24 cellular contexts compared by ENCODE assay signal in genomic region chr22:38086001-38086845, GRCh38. TPM values are rescaled to one million over a fixed set of nuclear protein-coding genes. Genes with fewer than 3 reads are reported as not detected.
"Had no signal": no experiment of that assay in that cellular context is flagged by ENCODE, and none has a peak within 500 bp of the region (broad histone marks: within the 10 kb centered on the region; RNA-seq: fewer than 3 reads in every experiment).

No MANE protein-coding gene starts in this region.

- H3K9me3 ChIP-seq: tibial nerve had no signal

- H3K27ac ChIP-seq: tibial nerve had no signal

- H3K27ac Mint-ChIP-seq: activated CD4-positive, alpha-beta T cell treated with anti-CD3 and anti-CD28 coated beads, Interleukin-2, amount 10 ng/mL, durations not matched to agents 24 days and 14 days; activated CD8-positive, alpha-beta T cell treated with anti-CD3 and anti-CD28 coated beads for 36 hours; activated naive CD8-positive, alpha-beta T cell treated with anti-CD3 and anti-CD28 coated beads for 36 hours; activated T-helper 17 cell treated with anti-CD3 and anti-CD28 coated beads, Interleukin-2, amount 50 U/mL, for 72 hours; naive thymus-derived CD8-positive, alpha-beta T cell; stimulated activated naive CD8-positive, alpha-beta T cell treated with anti-CD3 and anti-CD28 coated beads, Interleukin-15, Interleukin-2, amounts not matched to agents 100 ng/mL and 50 ng/mL, for 24 hours; T-cell had no signal

- DNase-seq: activated CD4-positive, alpha-beta T cell treated with anti-CD3 and anti-CD28 coated beads, Interleukin-2, amount 10 ng/mL, durations not matched to agents 24 days and 14 days; activated CD8-positive, alpha-beta T cell treated with anti-CD3 and anti-CD28 coated beads for 36 hours; activated naive CD4-positive, alpha-beta T cell; activated naive CD8-positive, alpha-beta T cell treated with anti-CD3 and anti-CD28 coated beads for 36 hours; activated T-cell treated with anti-CD3 and anti-CD28 coated beads, Interleukin-2, amount 50 U/mL, for 1 hour; amygdala; caudate nucleus; foreskin melanocyte; hypothalamus; kidney glomerular epithelial cell; left ventricle myocardium superior; mesendoderm; naive thymus-derived CD8-positive, alpha-beta T cell; nucleus accumbens; retina; stimulated activated CD4-positive, alpha-beta T cell treated with anti-CD3 and anti-CD28 coated beads, Interleukin-2, amount 100 ng/mL, for 24 hours; T-cell; T-helper 9 cell had no signal

- ATAC-seq: activated CD8-positive, alpha-beta T cell treated with anti-CD3 and anti-CD28 coated beads for 36 hours; activated T-helper 17 cell treated with anti-CD3 and anti-CD28 coated beads, Interleukin-2, amount 50 U/mL, for 72 hours; left ventricle myocardium superior; naive thymus-derived CD8-positive, alpha-beta T cell; T-cell had no signal

- H3K4me3 Mint-ChIP-seq: activated CD4-positive, alpha-beta T cell treated with anti-CD3 and anti-CD28 coated beads, Interleukin-2, amount 10 ng/mL, durations not matched to agents 24 days and 14 days; activated CD8-positive, alpha-beta T cell treated with anti-CD3 and anti-CD28 coated beads for 36 hours; activated naive CD8-positive, alpha-beta T cell treated with anti-CD3 and anti-CD28 coated beads for 36 hours; activated T-helper 17 cell treated with anti-CD3 and anti-CD28 coated beads, Interleukin-2, amount 50 U/mL, for 72 hours; brain; naive thymus-derived CD8-positive, alpha-beta T cell; stimulated activated naive CD8-positive, alpha-beta T cell treated with anti-CD3 and anti-CD28 coated beads, Interleukin-15, Interleukin-2, amounts not matched to agents 100 ng/mL and 50 ng/mL, for 24 hours; T-cell had no signal

- H3K9me3 Mint-ChIP-seq: activated CD4-positive, alpha-beta T cell treated with anti-CD3 and anti-CD28 coated beads, Interleukin-2, amount 10 ng/mL, durations not matched to agents 24 days and 14 days; activated CD8-positive, alpha-beta T cell treated with anti-CD3 and anti-CD28 coated beads for 36 hours; activated naive CD8-positive, alpha-beta T cell treated with anti-CD3 and anti-CD28 coated beads for 36 hours; activated T-helper 17 cell treated with anti-CD3 and anti-CD28 coated beads, Interleukin-2, amount 50 U/mL, for 72 hours; brain; naive thymus-derived CD8-positive, alpha-beta T cell; stimulated activated naive CD8-positive, alpha-beta T cell treated with anti-CD3 and anti-CD28 coated beads, Interleukin-15, Interleukin-2, amounts not matched to agents 100 ng/mL and 50 ng/mL, for 24 hours; T-cell had no signal

- H3K4me1 Mint-ChIP-seq: activated CD4-positive, alpha-beta T cell treated with anti-CD3 and anti-CD28 coated beads, Interleukin-2, amount 10 ng/mL, durations not matched to agents 24 days and 14 days; activated T-helper 17 cell treated with anti-CD3 and anti-CD28 coated beads, Interleukin-2, amount 50 U/mL, for 72 hours; brain had no signal

- H3K4me3 ChIP-seq: dorsolateral prefrontal cortex, tibial nerve had no signal

RNA-seq across cellular contexts. Expression of gene SLC16A8, which starts 2.2 kb away (rescaled TPM):
- total RNA-seq: activated CD4-positive, alpha-beta T cell treated with anti-CD3 and anti-CD28 coated beads, Interleukin-2, amount 10 ng/mL, durations not matched to agents 24 days and 14 days; activated CD8-positive, alpha-beta T cell treated with anti-CD3 and anti-CD28 coated beads for 36 hours; activated naive CD8-positive, alpha-beta T cell treated with anti-CD3 and anti-CD28 coated beads for 36 hours; activated T-helper 17 cell treated with anti-CD3 and anti-CD28 coated beads, Interleukin-2, amount 50 U/mL, for 72 hours; left ventricle myocardium superior; naive thymus-derived CD8-positive, alpha-beta T cell had no signal

RNA-seq across cellular contexts. Expression of gene BAIAP2L2, which starts 24.3 kb away (rescaled TPM):
- total RNA-seq: skeletal muscle tissue had no signal
